In the genomic region with DNA sequence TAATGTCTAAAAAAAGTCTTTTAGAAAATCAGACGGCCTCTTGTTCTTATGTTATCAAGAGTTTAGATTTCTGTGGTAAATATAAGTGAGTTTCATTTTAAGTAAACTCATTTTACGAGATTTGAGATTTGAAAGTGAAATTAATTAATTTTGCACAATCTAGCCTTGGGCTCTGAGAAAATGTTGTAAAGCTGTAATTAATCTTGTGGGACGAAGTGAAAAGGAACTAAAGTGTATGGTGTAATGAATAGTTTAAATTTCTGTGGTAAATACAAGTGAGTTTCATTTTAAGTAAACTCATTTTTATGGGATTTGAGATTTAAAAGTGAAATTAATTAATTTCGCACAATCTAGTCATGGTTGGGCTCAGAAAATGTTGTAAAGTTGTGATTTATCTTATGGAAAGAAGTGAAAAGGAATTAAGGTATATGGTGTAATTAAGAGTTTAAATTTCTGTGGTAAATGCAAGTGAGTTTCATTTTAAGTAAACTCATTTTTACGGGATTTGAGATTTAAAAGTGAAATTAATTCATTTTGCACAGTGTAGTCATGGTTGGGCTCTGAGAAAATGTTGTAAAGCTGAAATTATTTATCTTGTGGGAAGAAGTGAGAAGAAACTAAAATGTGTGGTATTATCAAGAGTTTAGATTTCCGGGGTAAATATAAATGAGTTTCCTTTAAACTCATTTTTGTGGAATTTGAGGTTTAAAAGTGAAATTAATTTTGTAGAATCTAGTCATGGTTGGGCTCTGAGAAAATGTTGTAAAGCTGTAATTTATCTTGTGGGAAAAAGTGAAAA, we compare ENCODE assay signal across 8 cellular contexts. TPM values are rescaled to one million over a fixed set of nuclear protein-coding genes. Genes with fewer than 3 reads are reported as not detected.
A peak's percentile ranks its signal among the peaks of the same experiment; 100 is the strongest.
DNase-seq lines count a peak whose midpoint lies in the region; ATAC-seq, FAIRE-seq and TF ChIP-seq lines count a peak whose summit lies in the region.

No MANE protein-coding gene starts in this region.

- peak overlapping the region; percentile 48 to 58 for H3K9ac ChIP-seq in kidney (ENCODE audit: low read length in 2 of 2)

- peaks cover 36% of the 10 kb centered on the region for H3K27me3 Mint-ChIP-seq in activated CD4-positive, alpha-beta T cell treated with anti-CD3 and anti-CD28 coated beads, Interleukin-2, amount 10 ng/mL, durations not matched to agents 24 days and 14 days
- H3K27me3 Mint-ChIP-seq in activated naive CD8-positive, alpha-beta T cell treated with anti-CD3 and anti-CD28 coated beads, Interleukin-2, amount 10 ng/mL, durations not matched to agents 7 days and 5 days = peaks cover 11% of the 10 kb centered on the region

- no peak overlapping the region for H3K27ac Mint-ChIP-seq in activated CD4-positive, alpha-beta T cell treated with anti-CD3 and anti-CD28 coated beads, Interleukin-2, amount 10 ng/mL, durations not matched to agents 24 days and 14 days
- H3K27ac Mint-ChIP-seq in activated naive CD8-positive, alpha-beta T cell treated with anti-CD3 and anti-CD28 coated beads, Interleukin-2, amount 10 ng/mL, durations not matched to agents 7 days and 5 days = peak overlapping the region; percentile 71

- peak overlapping the region; percentile 85 for H3K4me3 Mint-ChIP-seq in activated CD4-positive, alpha-beta T cell treated with anti-CD3 and anti-CD28 coated beads, Interleukin-2, amount 10 ng/mL, durations not matched to agents 24 days and 14 days
- peak overlapping the region; percentile 87 for H3K4me3 Mint-ChIP-seq in activated naive CD8-positive, alpha-beta T cell treated with anti-CD3 and anti-CD28 coated beads, Interleukin-2, amount 10 ng/mL, durations not matched to agents 7 days and 5 days

- peaks cover 16% of the 10 kb centered on the region for H3K4me1 Mint-ChIP-seq in activated CD4-positive, alpha-beta T cell treated with anti-CD3 and anti-CD28 coated beads, Interleukin-2, amount 10 ng/mL, durations not matched to agents 24 days and 14 days
- H3K4me1 Mint-ChIP-seq in activated naive CD8-positive, alpha-beta T cell treated with anti-CD3 and anti-CD28 coated beads, Interleukin-2, amount 10 ng/mL, durations not matched to agents 7 days and 5 days = peaks cover 10% of the 10 kb centered on the region

- intact Hi-C loops in activated CD4-positive, alpha-beta T cell treated with anti-CD3 and anti-CD28 coated beads, Interleukin-2, amount 10 ng/mL, durations not matched to agents 24 days and 14 days (cut with micrococcal nuclease) = loop anchor here (2.0 to 5.0 kb wide), 2 partner anchors 82 to 1603 kb away; partner anchors contain the start of gene PDHA1
- intact Hi-C loops in kidney (cut with DNase I) (no loop called here), testis (cut with DNase I; ENCODE audit: low total_unique reads) (no loop called here)

- TF ChIP-seq POLR2A in testis (IDR thresholded peaks at IDR 0.05) = no peak

- no peaks in the 10 kb centered on the region for H3K36me3 Mint-ChIP-seq in activated CD4-positive, alpha-beta T cell treated with anti-CD3 and anti-CD28 coated beads, Interleukin-2, amount 10 ng/mL, durations not matched to agents 24 days and 14 days (ENCODE audit: low read depth)
- no peaks in the 10 kb centered on the region for H3K36me3 Mint-ChIP-seq in activated naive CD8-positive, alpha-beta T cell treated with anti-CD3 and anti-CD28 coated beads, Interleukin-2, amount 10 ng/mL, durations not matched to agents 7 days and 5 days

- H3K27me3 ChIP-seq in testis = no peaks in the 10 kb centered on the region

- TF ChIP-seq CTCF in kidney (IDR thresholded peaks at IDR 0.05; ENCODE audit: borderline replicate concordance, extremely low read depth, insufficient read depth) (no peak), testis (IDR thresholded peaks at IDR 0.05) (no peak)

- no peaks in the 10 kb centered on the region for H3K9me3 Mint-ChIP-seq in activated CD4-positive, alpha-beta T cell treated with anti-CD3 and anti-CD28 coated beads, Interleukin-2, amount 10 ng/mL, durations not matched to agents 24 days and 14 days
- no peaks in the 10 kb centered on the region for H3K9me3 Mint-ChIP-seq in activated naive CD8-positive, alpha-beta T cell treated with anti-CD3 and anti-CD28 coated beads, Interleukin-2, amount 10 ng/mL, durations not matched to agents 7 days and 5 days

- POLR2A ChIA-PET in activated naive CD8-positive, alpha-beta T cell treated with anti-CD3 and anti-CD28 coated beads, Interleukin-2, amount 10 ng/mL, durations not matched to agents 7 days and 5 days (lab: Charles Lee) = no interaction called here

- peak; percentile 90 for FAIRE-seq in kidney (lab: Jason Lieb, UNC)

- H3K4me1 ChIP-seq in kidney (ENCODE audit: control insufficient read depth in 1 of 2, insufficient read depth in 1 of 2, low read depth in 1 of 2, low read length in 2 of 2) (peaks cover 0 to 4% of the 10 kb centered on the region in 2 donors), testis (no peaks in the 10 kb centered on the region)

- H3K4me3 ChIP-seq in kidney (ENCODE audit: low read length in 2 of 2) = peak overlapping the region; percentile 78 to 86
- H3K4me3 ChIP-seq in testis = peak overlapping the region; percentile 66 to 78

- H3K9me3 ChIP-seq in kidney (ENCODE audit: control insufficient read depth in 1 of 2, low read length in 2 of 2) (no peaks in the 10 kb centered on the region), testis (no peaks in the 10 kb centered on the region)

- DNase-seq in activated CD4-positive, alpha-beta T cell treated with anti-CD3 and anti-CD28 coated beads, Interleukin-2, amount 10 ng/mL, durations not matched to agents 24 days and 14 days = no peak
- DNase-seq in activated CD4-positive, alpha-beta T cell treated with anti-CD3 and anti-CD28 coated beads for 48 hours = no peak
- no peak for DNase-seq in activated naive CD8-positive, alpha-beta T cell treated with anti-CD3 and anti-CD28 coated beads, Interleukin-2, amount 10 ng/mL, durations not matched to agents 7 days and 5 days
- DNase-seq in kidney = no peak
- no peak for DNase-seq in testis
- no peak for DNase-seq in NCI-H345 (lab: John Stamatoyannopoulos, UW)
- no peak for DNase-seq in NCI-H1436 (lab: John Stamatoyannopoulos, UW)

- ATAC-seq in activated naive CD8-positive, alpha-beta T cell treated with anti-CD3 and anti-CD28 coated beads, Interleukin-2, amount 10 ng/mL, durations not matched to agents 7 days and 5 days (ENCODE audit: low read depth) = no peak
- ATAC-seq in HG02678 (IDR thresholded peaks at IDR 0.05; ENCODE audit: unreplicated experiment) = no peak

- H3K36me3 ChIP-seq in kidney (ENCODE audit: control insufficient read depth in 1 of 2, insufficient read depth in 2 of 2, low read length in 2 of 2) = no peaks in the 10 kb centered on the region
- H3K36me3 ChIP-seq in testis (ENCODE audit: low read depth, missing control alignments) = no peaks in the 10 kb centered on the region

- H3K27ac ChIP-seq in kidney (ENCODE audit: low read depth in 2 of 2, low read length in 2 of 2) = peak overlapping the region; percentile 92 to 95
- peak overlapping the region; percentile 95 to 97 for H3K27ac ChIP-seq in testis

- WGBS in testis, 2 donors = 18 to 20% methylated on average over 6 of the region's 6 CpGs

RNA-seq across cellular contexts. Expression of gene SCML1, which starts 1.6 kb away (rescaled TPM):
- 1.4 and 1.7 TPM in 2 replicates for total RNA-seq in activated CD4-positive, alpha-beta T cell treated with anti-CD3 and anti-CD28 coated beads, Interleukin-2, amount 10 ng/mL, durations not matched to agents 24 days and 14 days
- 1 to 10 TPM; 6.6 to 6.8 TPM for total RNA-seq in activated naive CD8-positive, alpha-beta T cell treated with anti-CD3 and anti-CD28 coated beads, Interleukin-2, amount 10 ng/mL, durations not matched to agents 7 days and 5 days
- total RNA-seq in kidney (9.9 TPM), testis (100 to 1,000 TPM in 1 of 2 donors, 10 to 100 TPM in 1; 83.4 to 112 TPM)
- polyA plus RNA-seq in kidney (ENCODE audit: insufficient read depth, low read depth, low replicate concordance) (8.5 TPM), testis (ENCODE audit: insufficient read depth, low read depth, low replicate concordance) (49.8 TPM)
